In genomic region chrY:19578281-19578874, GRCh38 we compare ENCODE assay signal across 18 cellular contexts.
DNase-seq lines count a peak whose midpoint lies in the region; ATAC-seq and TF ChIP-seq lines count a peak whose summit lies in the region.
"Had no signal": no experiment of that assay in that cellular context is flagged by ENCODE, and none has a peak within 500 bp of the region (broad histone marks: within the 10 kb centered on the region; RNA-seq: fewer than 3 reads in every experiment).

No MANE protein-coding gene starts in this region.

- no peak overlapping the region for H3K18ac ChIP-seq in mesenchymal stem cell (ENCODE audit: low read depth in 1 of 2, low read length in 2 of 2)

- H3K9me3 Mint-ChIP-seq in chondrocyte (ENCODE audit: low read depth), result no peaks in the 10 kb centered on the region

- no peaks in the 10 kb centered on the region for H3K9me2 ChIP-seq in DOHH2 (replicated peaks; ENCODE audit: control insufficient read depth, low read length)

- no peaks in the 10 kb centered on the region for H3K4me1 Mint-ChIP-seq in chondrocyte (ENCODE audit: low read depth)

- no peak overlapping the region for H2AK5ac ChIP-seq in mesenchymal stem cell (ENCODE audit: low read length, severe bottlenecking)

- no peak overlapping the region for H4K91ac ChIP-seq in mesenchymal stem cell (ENCODE audit: low read length)

- H4K20me1 ChIP-seq in DOHH2 (ENCODE audit: control insufficient read depth, insufficient read depth, low read depth, low read length), result no peaks in the 10 kb centered on the region

- no peak for ATAC-seq in GM21619 (IDR thresholded peaks at IDR 0.05; ENCODE audit: unreplicated experiment)
- ATAC-seq: GM12878 had no signal

- H3K4me2 ChIP-seq in DOHH2 (ENCODE audit: low read length) (no peak overlapping the region), mesenchymal stem cell (ENCODE audit: low read length, poor library complexity, severe bottlenecking) (no peak overlapping the region)

- no peak overlapping the region for H2BK15ac ChIP-seq in mesenchymal stem cell (ENCODE audit: low read depth, poor library complexity, severe bottlenecking)

- H3K9ac ChIP-seq in mesenchymal stem cell (ENCODE audit: low read length), result no peak overlapping the region

- H3K36me3 Mint-ChIP-seq in chondrocyte (ENCODE audit: low read depth), result no peaks in the 10 kb centered on the region

- no CpG with 5 or more reads among the region's 3 CpGs for WGBS in mesenchymal stem cell

- H3K4me1 ChIP-seq in DOHH2 (ENCODE audit: control insufficient read depth, low read length) (peaks cover 60% of the 10 kb centered on the region), mesenchymal stem cell (ENCODE audit: control insufficient read depth, insufficient read depth, low read depth, low read length) (peaks cover 1% of the 10 kb centered on the region)

- no peak overlapping the region for H3K27ac Mint-ChIP-seq in chondrocyte (ENCODE audit: unreplicated experiment)
- H3K27ac Mint-ChIP-seq: B cell had no signal

- H3K79me2 ChIP-seq in DOHH2 (ENCODE audit: control insufficient read depth, low read length), result peaks cover 83% of the 10 kb centered on the region

- H3K79me1 ChIP-seq in mesenchymal stem cell (replicated peaks; ENCODE audit: low read length, poor library complexity, severe bottlenecking), result no peaks in the 10 kb centered on the region

- 0 out of 2 replicates have a peak overlapping the region, but pooled peaks have one; percentile 4 for H3K27ac ChIP-seq in DOHH2 (ENCODE audit: low read depth, low read length)
- peak overlapping the region; percentile 53 for H3K27ac ChIP-seq in mesenchymal stem cell (ENCODE audit: low read length, poor library complexity, severe bottlenecking)

- H2AFZ ChIP-seq in mesenchymal stem cell (ENCODE audit: low read depth, low read length), result no peak overlapping the region

- peaks cover 24% of the 10 kb centered on the region for H3K36me3 ChIP-seq in DOHH2 (ENCODE audit: control insufficient read depth, low read length)
- no peaks in the 10 kb centered on the region for H3K36me3 ChIP-seq in mesenchymal stem cell (ENCODE audit: control insufficient read depth in 1 of 2, insufficient read depth in 2 of 2, low read depth in 1 of 2, low read length in 2 of 2)

- no peak overlapping the region for H2BK5ac ChIP-seq in mesenchymal stem cell (ENCODE audit: low read depth, low read length, poor library complexity, severe bottlenecking)

- H3K27me3 ChIP-seq in DOHH2 (ENCODE audit: control insufficient read depth, low read length) (no peaks in the 10 kb centered on the region), mesenchymal stem cell (ENCODE audit: control insufficient read depth in 1 of 2, insufficient read depth in 1 of 2, low read length in 2 of 2) (no peaks in the 10 kb centered on the region)

- TF ChIP-seq CTCF in AG10803 (conservative IDR thresholded peaks at IDR 0.05; ENCODE audit: low read length) (no peak), DOHH2 (IDR thresholded peaks at IDR 0.05; ENCODE audit: low read depth, low read length, poor library complexity, severe bottlenecking) (no peak), cardiac fibroblast (IDR thresholded peaks at IDR 0.05; ENCODE audit: low read depth, low read length) (no peak), chondrocyte (IDR thresholded peaks at IDR 0.05) (no peak)

- no peaks in the 10 kb centered on the region for H3K9me3 ChIP-seq in DOHH2 (ENCODE audit: control insufficient read depth, insufficient read depth, low read length)
- no peaks in the 10 kb centered on the region for H3K9me3 ChIP-seq in mesenchymal stem cell (ENCODE audit: control insufficient read depth, low read length)

- no peak overlapping the region for H3K4ac ChIP-seq in mesenchymal stem cell (ENCODE audit: low read depth in 1 of 2, low read length in 2 of 2)

- DNase-seq in AG10803 (ENCODE audit: low read depth) (peak; percentile 13), cardiac fibroblast (ENCODE audit: low read depth in 2 of 2) (peak; percentile 38 to 65), mesenchymal stem cell (peak; percentile 12), activated T-cell treated with anti-CD3 and anti-CD28 coated beads for 4 hours (no peak), chondrocyte (ENCODE audit: low spot score) (no peak)
- DNase-seq: COR-L47, DMS 273 treated with DMSO at 0.1 percent for 48 hours, GF-D8, NCI-H1105, NCI-H2081, NCI-H2227 treated with DMSO at 0.1 percent for 48 hours, NCI-H524, NCI-H82, OCI-M1 had no signal

- no peak overlapping the region for H3K4me3 Mint-ChIP-seq in chondrocyte (ENCODE audit: unreplicated experiment)
- H3K4me3 Mint-ChIP-seq: B cell had no signal

- no peak overlapping the region for H4K8ac ChIP-seq in mesenchymal stem cell (ENCODE audit: low read length)

- no peak overlapping the region for H3K14ac ChIP-seq in mesenchymal stem cell (ENCODE audit: low read length in 2 of 2)

- H3K23ac ChIP-seq in mesenchymal stem cell (ENCODE audit: low read length in 2 of 2), result no peak overlapping the region

- no peaks in the 10 kb centered on the region for H3K27me3 Mint-ChIP-seq in chondrocyte (ENCODE audit: low read depth)
- H3K27me3 Mint-ChIP-seq: B cell had no signal

- no peak overlapping the region for H2BK12ac ChIP-seq in mesenchymal stem cell (ENCODE audit: low read length in 2 of 2)

- no peak overlapping the region for H2BK120ac ChIP-seq in mesenchymal stem cell (ENCODE audit: low read depth, low read length)

- H3K4me3 ChIP-seq in AG10803 (ENCODE audit: low read length), result no peak overlapping the region
- no peak overlapping the region for H3K4me3 ChIP-seq in DOHH2 (ENCODE audit: low read length)
- no peak overlapping the region for H3K4me3 ChIP-seq in cardiac fibroblast (replicated peaks in 1 of 2; ENCODE audit: low read depth in 2 of 2, low read length in 2 of 2)
- no peak overlapping the region for H3K4me3 ChIP-seq in mesenchymal stem cell (ENCODE audit: insufficient read depth in 1 of 2, low read depth in 1 of 2, low read length in 2 of 2)
- H3K4me3 ChIP-seq: GM12878 had no signal

- no peaks in the 10 kb centered on the region for H3F3A ChIP-seq in DOHH2 (ENCODE audit: control insufficient read depth, insufficient read depth)

Comparison
In these comparisons a context has a peak if more than half of its experiments do, and no peak if none do; other contexts are left out.
1. DNase-seq: peak in AG10803 (single experiment), cardiac fibroblast (2 of 2) and mesenchymal stem cell (single experiment); none in activated T-cell treated with anti-CD3 and anti-CD28 coated beads for 4 hours (single experiment) and chondrocyte (single experiment).